Comparison of ENCODE assay signal across 19 cellular contexts in the genomic region with DNA sequence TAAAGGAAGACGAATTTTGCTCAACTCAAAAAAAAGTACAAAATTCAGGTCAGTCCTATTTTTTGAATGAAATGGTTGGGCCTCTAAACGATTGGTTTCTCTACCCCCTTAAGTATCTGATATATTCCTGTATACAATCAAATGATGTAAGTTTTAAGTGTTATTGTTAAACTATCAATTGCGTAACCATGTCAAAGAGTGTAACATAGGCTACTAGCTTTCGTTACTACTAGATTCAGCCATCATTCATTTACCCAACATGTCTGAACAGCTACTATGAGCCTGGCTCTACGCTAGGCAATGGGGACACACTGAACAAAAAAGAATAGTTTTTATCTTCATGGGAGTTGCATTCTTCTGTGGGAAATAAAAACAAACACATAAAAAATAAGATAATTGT. TPM values are rescaled to one million over a fixed set of nuclear protein-coding genes. Genes with fewer than 3 reads are reported as not detected.
DNase-seq lines count a peak whose midpoint lies in the region; ATAC-seq and TF ChIP-seq lines count a peak whose summit lies in the region.
"Had no signal": no experiment of that assay in that cellular context is flagged by ENCODE, and none has a peak within 500 bp of the region (broad histone marks: within the 10 kb centered on the region; RNA-seq: fewer than 3 reads in every experiment).

No MANE protein-coding gene starts in this region.

- DNase-seq in amniotic epithelial cell (ENCODE audit: low read depth) (peak; percentile 17), hepatocyte (ENCODE audit: low spot score) (no peak), NCI-H187 treated with DMSO at 0.1 percent for 48 hours (lab: John Stamatoyannopoulos, UW) (no peak), immature natural killer cell (no peak), dedifferentiated amniotic fluid mesenchymal stem cell (ENCODE audit: extremely low spot score) (no peak)
- DNase-seq: activated CD8-positive, alpha-beta T cell treated with anti-CD3 and anti-CD28 coated beads, Interleukin-2, amount 10 ng/mL, durations not matched to agents 7 days and 5 days; amniotic stem cell; HCEC 1CT; heart right ventricle; left cardiac atrium; NCI-H1417; posterior cingulate gyrus; stomach; SW 1271 had no signal

- peak overlapping the region; percentile 93 for H3K4me3 ChIP-seq in ACC112 (ENCODE audit: low read depth, low read length)
- H3K4me3 ChIP-seq in Loucy (ENCODE audit: low read length, poor library complexity, severe bottlenecking), result peak overlapping the region; percentile 96
- no peak overlapping the region for H3K4me3 ChIP-seq in hepatocyte
- H3K4me3 ChIP-seq: heart right ventricle, stomach, vagina had no signal

- peaks cover 0 to 4% (median 3%) of the 10 kb centered on the region in 3 donors for H3K27me3 Mint-ChIP-seq in immature natural killer cell (ENCODE audit: low read depth in 3 of 3)

- peaks cover 46% of the 10 kb centered on the region for H4K20me1 ChIP-seq in Loucy (ENCODE audit: insufficient read depth, low read length, poor library complexity, severe bottlenecking)
- peaks cover 58% of the 10 kb centered on the region for H4K20me1 ChIP-seq in hepatocyte (ENCODE audit: insufficient read depth, poor library complexity, severe bottlenecking)

- no peaks in the 10 kb centered on the region for H3F3A ChIP-seq in Loucy (ENCODE audit: low read depth)

- H3K36me3 ChIP-seq in ACC112 (ENCODE audit: insufficient read depth, low read length) (no peaks in the 10 kb centered on the region), Loucy (ENCODE audit: insufficient read depth, low read length) (no peaks in the 10 kb centered on the region), hepatocyte (replicated peaks; ENCODE audit: insufficient read depth, low read depth) (no peaks in the 10 kb centered on the region)
- H3K36me3 ChIP-seq: stomach, vagina had no signal

- H3K9me3 ChIP-seq in Loucy (ENCODE audit: insufficient read depth, low read depth, low read length) (no peaks in the 10 kb centered on the region), hepatocyte (ENCODE audit: low read depth) (no peaks in the 10 kb centered on the region)
- H3K9me3 ChIP-seq: heart right ventricle, stomach, vagina had no signal

- no peaks in the 10 kb centered on the region for H3K36me3 Mint-ChIP-seq in immature natural killer cell

- no peaks in the 10 kb centered on the region for H3K9me3 Mint-ChIP-seq in immature natural killer cell
- H3K9me3 Mint-ChIP-seq: activated T-helper 1 cell treated with anti-CD3 and anti-CD28 coated beads, Interleukin-12 subunit alpha, Interleukin-12 subunit beta, Interleukin-2, Interleukin-4 antibody, amounts not matched to agents 30 ng/mL and 10 ng/mL and 1 ng/mL, durations not matched to agents 14 hours and 24 hours and 36 hours had no signal

- H3K4me1 Mint-ChIP-seq in immature natural killer cell, result peaks cover 38 to 42% of the 10 kb centered on the region in 2 donors

- peaks cover 15% of the 10 kb centered on the region for H3K4me1 ChIP-seq in ACC112 (ENCODE audit: control insufficient read depth, insufficient read depth, low read length, unreplicated experiment)
- H3K4me1 ChIP-seq in Loucy (ENCODE audit: insufficient read depth, low read length, poor library complexity, severe bottlenecking), result peaks cover 28% of the 10 kb centered on the region
- peaks cover 30% of the 10 kb centered on the region for H3K4me1 ChIP-seq in hepatocyte (ENCODE audit: insufficient read depth)

- H3K4me2 ChIP-seq in Loucy (ENCODE audit: low read depth, low read length, poor library complexity, severe bottlenecking), result peak overlapping the region; percentile 96
- peak overlapping the region; percentile 85 for H3K4me2 ChIP-seq in hepatocyte

- 84% methylated on average over 5 of the region's 5 CpGs for WGBS in hepatocyte (ENCODE audit: low lambda C conversion rate, missing lambda C conversion rate)

- peak overlapping the region; percentile 84 for H3K9ac ChIP-seq in Loucy (ENCODE audit: low read depth, low read length, poor library complexity, severe bottlenecking)

- H3K27me3 ChIP-seq in ACC112 (ENCODE audit: insufficient read depth, low read length) (no peaks in the 10 kb centered on the region), Loucy (ENCODE audit: insufficient read depth, low read length, poor library complexity, severe bottlenecking) (no peaks in the 10 kb centered on the region), hepatocyte (no peaks in the 10 kb centered on the region)
- H3K27me3 ChIP-seq: heart right ventricle, stomach, vagina had no signal

- H3K27ac Mint-ChIP-seq in immature natural killer cell, result no peak overlapping the region
- H3K27ac Mint-ChIP-seq: activated CD8-positive, alpha-beta T cell treated with anti-CD3 and anti-CD28 coated beads, Interleukin-2, amount 10 ng/mL, durations not matched to agents 7 days and 5 days; activated T-helper 1 cell treated with anti-CD3 and anti-CD28 coated beads, Interleukin-12 subunit alpha, Interleukin-12 subunit beta, Interleukin-2, Interleukin-4 antibody, amounts not matched to agents 30 ng/mL and 10 ng/mL and 1 ng/mL, durations not matched to agents 14 hours and 24 hours and 36 hours had no signal

- H3K9me2 ChIP-seq in Loucy (replicated peaks; ENCODE audit: low read depth, low read length) (no peaks in the 10 kb centered on the region), hepatocyte (replicated peaks; ENCODE audit: insufficient read depth) (no peaks in the 10 kb centered on the region)

- ATAC-seq in GM19452 (IDR thresholded peaks at IDR 0.05; ENCODE audit: unreplicated experiment), result no peak
- ATAC-seq: activated CD8-positive, alpha-beta T cell treated with anti-CD3 and anti-CD28 coated beads, Interleukin-2, amount 10 ng/mL, durations not matched to agents 7 days and 5 days; heart right ventricle; left cardiac atrium had no signal

- TF ChIP-seq CTCF in Loucy (conservative IDR thresholded peaks at IDR 0.05; ENCODE audit: low read length) (no peak), hepatocyte (IDR thresholded peaks at IDR 0.05; ENCODE audit: poor library complexity) (no peak)

- no peak overlapping the region for H2AFZ ChIP-seq in ACC112 (ENCODE audit: low read length, unreplicated experiment)
- no peak overlapping the region for H2AFZ ChIP-seq in Loucy (ENCODE audit: low read length)
- H2AFZ ChIP-seq in hepatocyte, result no peak overlapping the region

- no peak overlapping the region for H3K27ac ChIP-seq in ACC112 (ENCODE audit: low read depth, low read length)
- H3K27ac ChIP-seq in hepatocyte, result no peak overlapping the region
- H3K27ac ChIP-seq: heart right ventricle, stomach, vagina had no signal

- no peak overlapping the region for H3K4me3 Mint-ChIP-seq in immature natural killer cell

- peaks cover 72% of the 10 kb centered on the region for H3K79me2 ChIP-seq in ACC112 (ENCODE audit: control insufficient read depth, insufficient read depth, low read length, unreplicated experiment)
- H3K79me2 ChIP-seq in Loucy (ENCODE audit: insufficient read depth, low read length), result peaks cover 75% of the 10 kb centered on the region
- peaks cover 77% of the 10 kb centered on the region for H3K79me2 ChIP-seq in hepatocyte

RNA-seq across cellular contexts. Expression of a gene that starts 3.3 kb away (rescaled TPM):
- total RNA-seq in hepatocyte, result 99.5 and 103 TPM in 2 replicates
- polyA plus RNA-seq in hepatocyte (83.8 and 85.8 TPM in 2 replicates), immature natural killer cell (100 to 1,000 TPM; 127 to 162 (median 131) TPM)

RNA-seq across cellular contexts. Expression of a gene that starts 30.1 kb away (rescaled TPM):
- 25.9 and 28.5 TPM in 2 replicates for total RNA-seq in hepatocyte
- polyA plus RNA-seq in hepatocyte, result 34.9 and 59.1 TPM in 2 replicates
- polyA plus RNA-seq in immature natural killer cell, result 100 to 1,000 TPM in 1 of 3 donors, 10 to 100 TPM in 2; 55.8 to 106 (median 91.5) TPM
